8 cellular contexts compared by ENCODE assay signal in the genomic region with DNA sequence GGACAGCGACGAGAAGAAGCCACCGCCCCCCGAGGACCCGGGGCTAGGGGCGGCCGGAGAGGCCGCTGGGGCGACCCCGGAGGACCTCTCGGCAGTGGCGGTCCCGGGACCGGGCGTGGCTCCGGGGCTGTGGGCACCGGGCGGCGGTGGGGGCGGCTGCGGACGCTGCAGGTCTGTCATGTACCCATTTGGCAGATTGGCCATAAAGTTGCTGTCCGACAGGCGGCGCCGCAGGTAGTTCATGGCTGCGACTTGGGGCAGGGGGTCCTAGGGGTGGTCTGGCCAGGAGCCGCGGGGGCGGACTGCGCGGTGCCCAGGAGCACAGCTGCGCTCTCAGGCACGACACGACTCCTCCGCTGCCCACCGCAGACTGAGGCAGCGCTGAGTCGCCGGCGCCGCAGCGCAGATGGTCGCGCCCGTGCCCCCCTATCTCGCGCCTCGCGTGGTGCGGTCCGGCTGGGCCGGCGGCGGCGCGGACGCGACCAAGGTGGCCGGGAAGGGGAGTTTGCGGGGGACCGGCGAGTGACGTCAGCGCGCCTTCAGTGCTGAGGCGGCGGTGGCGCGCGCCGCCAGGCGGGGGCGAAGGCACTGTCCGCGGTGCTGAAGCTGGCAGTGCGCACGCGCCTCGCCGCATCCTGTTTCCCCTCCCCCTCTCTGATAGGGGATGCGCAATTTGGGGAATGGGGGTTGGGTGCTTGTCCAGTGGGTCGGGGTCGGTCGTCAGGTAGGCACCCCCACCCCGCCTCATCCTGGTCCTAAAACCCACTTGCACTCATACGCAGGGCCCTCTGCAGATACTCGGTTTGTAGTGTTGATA. TPM values are rescaled to one million over a fixed set of nuclear protein-coding genes. Genes with fewer than 3 reads are reported as not detected.
DNase-seq lines count a peak whose midpoint lies in the region; ATAC-seq and TF ChIP-seq lines count a peak whose summit lies in the region.

A gene (minus strand): TSS at position 372 of the 817 bp plus-strand sequence. CDS start 129 bp downstream, at position 243.

- CTCF ChIA-PET in AG04450 (lab: Charles Lee) = interaction anchor here (0.7 kb wide), 1 partner anchor 24 kb away, joined by 3 read pairs; no protein-coding TSS in a partner anchor
- CTCF ChIA-PET in IMR-90 (lab: Yijun Ruan, JAX) = interaction anchor here (0.8 kb wide), 1 partner anchor 80 kb away, joined by 3 read pairs; no protein-coding TSS in a partner anchor

- no TSS peak for BruUV-seq in IMR-90 (replicated peaks; lab: Mats Ljungman, UMichigan)

- H2BK15ac ChIP-seq in IMR-90 (ENCODE audit: low read depth, low read length) = no peak within 1 kb of the TSS

- H4K20me1 ChIP-seq in IMR-90 (ENCODE audit: insufficient read depth, low read length) = no peaks in the 10 kb centered on the region
- no peaks in the 10 kb centered on the region for H4K20me1 ChIP-seq in fibroblast of lung (ENCODE audit: control insufficient read depth, extremely low read depth, insufficient read depth, low read length)

- no peak within 1 kb of the TSS for H4K5ac ChIP-seq in IMR-90 (ENCODE audit: low read depth, low read length)

- no peak within 1 kb of the TSS for H4K91ac ChIP-seq in IMR-90 (ENCODE audit: insufficient read depth, low read depth, low read length)

- no peak within 1 kb of the TSS for H2AK5ac ChIP-seq in IMR-90 (ENCODE audit: low read depth, low read length)

- intact Hi-C loops in IMR-90 (cut with micrococcal nuclease) = no loop called here
- intact Hi-C loops in activated T-helper 1 cell treated with anti-CD3 and anti-CD28 coated beads, Interleukin-12 subunit alpha, Interleukin-12 subunit beta, Interleukin-2, Interleukin-4 antibody, amounts not matched to agents 30 ng/mL and 10 ng/mL and 1 ng/mL, durations not matched to agents 14 hours and 24 hours and 36 hours (cut with micrococcal nuclease) = loop anchor here (2.0 to 5.0 kb wide), 2 partner anchors 15 to 57 kb away; a partner anchor contains a TSS

- H2BK20ac ChIP-seq in IMR-90 (ENCODE audit: low read depth, low read length) = no peak within 1 kb of the TSS

- H3K4me1 Mint-ChIP-seq in activated T-helper 1 cell treated with anti-CD3 and anti-CD28 coated beads, Interleukin-12 subunit alpha, Interleukin-12 subunit beta, Interleukin-2, Interleukin-4 antibody, amounts not matched to agents 30 ng/mL and 10 ng/mL and 1 ng/mL, durations not matched to agents 14 hours and 24 hours and 36 hours (ENCODE audit: low read depth) = peaks cover 19% of the 10 kb centered on the region
- H3K4me1 Mint-ChIP-seq in natural killer cell treated with Interleukin-12 subunit alpha and Interleukin-12 subunit beta and Interleukin-15 and Interleukin-18, amount 100 ng/mL, for 72 hours (ENCODE audit: low read depth in 2 of 2) = peaks cover 0 to 14% of the 10 kb centered on the region in 2 donors
- peaks cover 6% of the 10 kb centered on the region for H3K4me1 Mint-ChIP-seq in stimulated activated effector memory CD8-positive, alpha-beta T cell treated with anti-CD3 and anti-CD28 coated beads, Interleukin-12 subunit alpha, Interleukin-12 subunit beta, amount 100 ng/mL, for 72 hours

- H2BK120ac ChIP-seq in IMR-90 (ENCODE audit: low read depth, low read length) = no peak within 1 kb of the TSS

- H3K9ac ChIP-seq in IMR-90 (ENCODE audit: low read depth, low read length) (no peak within 1 kb of the TSS), fibroblast of lung (ENCODE audit: insufficient read depth, low read length) (no peak within 1 kb of the TSS)

- H3K56ac ChIP-seq in IMR-90 (ENCODE audit: extremely low read depth, insufficient read depth, low read length) = no peak within 1 kb of the TSS

- H3K27ac ChIP-seq in AG04450 (ENCODE audit: low read depth, low read length) (no peak within 1 kb of the TSS), IMR-90 (ENCODE audit: insufficient read depth, low read length) (no peak within 1 kb of the TSS), fibroblast of lung (ENCODE audit: insufficient read depth, low read length) (no peak within 1 kb of the TSS)

- no peaks in the 10 kb centered on the region for H3K9me3 Mint-ChIP-seq in activated T-helper 1 cell treated with anti-CD3 and anti-CD28 coated beads, Interleukin-12 subunit alpha, Interleukin-12 subunit beta, Interleukin-2, Interleukin-4 antibody, amounts not matched to agents 30 ng/mL and 10 ng/mL and 1 ng/mL, durations not matched to agents 14 hours and 24 hours and 36 hours
- no peaks in the 10 kb centered on the region for H3K9me3 Mint-ChIP-seq in natural killer cell treated with Interleukin-12 subunit alpha and Interleukin-12 subunit beta and Interleukin-15 and Interleukin-18, amount 100 ng/mL, for 72 hours
- H3K9me3 Mint-ChIP-seq in stimulated activated effector memory CD8-positive, alpha-beta T cell treated with anti-CD3 and anti-CD28 coated beads, Interleukin-12 subunit alpha, Interleukin-12 subunit beta, amount 100 ng/mL, for 72 hours = no peaks in the 10 kb centered on the region

- H3K9me3 ChIP-seq in AG04450 (ENCODE audit: control insufficient read depth, insufficient read depth, low read length) = no peaks in the 10 kb centered on the region
- H3K9me3 ChIP-seq in IMR-90 (ENCODE audit: control insufficient read depth, insufficient read depth, low read length) = no peaks in the 10 kb centered on the region
- no peaks in the 10 kb centered on the region for H3K9me3 ChIP-seq in fibroblast of lung (ENCODE audit: control insufficient read depth, insufficient read depth, low read depth, low read length)

- WGBS in IMR-90 (ENCODE audit: extremely low coverage in 2 of 2, insufficient read length in 1 of 2), 2 experiments = 53% methylated on average over 23 of the region's 88 CpGs; no CpG with 5 or more reads in 1 of the 2 experiments

- dilution Hi-C loops in IMR-90 (cut with HindIII; ENCODE audit: low sequenced_read_pairs, unreplicated experiment) = no loop called here

- H3K27me3 ChIP-seq in AG04450 (ENCODE audit: control insufficient read depth, insufficient read depth, low read length) = no peaks in the 10 kb centered on the region
- H3K27me3 ChIP-seq in IMR-90 (ENCODE audit: control insufficient read depth, insufficient read depth, low read length) = peaks cover 7% of the 10 kb centered on the region; the same call in 1 of the 2 replicates
- peaks cover 5% of the 10 kb centered on the region for H3K27me3 ChIP-seq in fibroblast of lung (ENCODE audit: control insufficient read depth, insufficient read depth, low read length)

- H3K4me3 ChIP-seq in AG04450 (ENCODE audit: low read depth, low read length) = peak within 1 kb of the TSS; percentile 54
- H3K4me3 ChIP-seq in IMR-90 (ENCODE audit: insufficient read depth, low read depth, low read length) = peak within 1 kb of the TSS; percentile 45
- peak within 1 kb of the TSS in 2 of 4 experiments; percentile 21 to 48 for H3K4me3 ChIP-seq in fibroblast of lung (replicated peaks in 1 of 4; ENCODE audit: control extremely low read depth in 1 of 4, insufficient read depth in 1 of 4, low read depth in 3 of 4, low read length in 4 of 4)

- no peaks in the 10 kb centered on the region for H3K4me1 ChIP-seq in IMR-90 (ENCODE audit: control insufficient read depth, insufficient read depth, low read length)
- H3K4me1 ChIP-seq in fibroblast of lung (ENCODE audit: control insufficient read depth, extremely low read depth, insufficient read depth, low read length) = peaks cover 3% of the 10 kb centered on the region

- H3K4me2 ChIP-seq in IMR-90 (ENCODE audit: low read depth, low read length) = peak within 1 kb of the TSS; percentile 73; the same call in 1 of the 2 replicates
- H3K4me2 ChIP-seq in fibroblast of lung (ENCODE audit: extremely low read depth, insufficient read depth, low read length) = peak within 1 kb of the TSS; percentile 25

- no peak for TF ChIP-seq POLR2A in IMR-90 (IDR thresholded peaks at IDR 0.05; ENCODE audit: low read depth, low read length)

- in situ Hi-C loops in IMR-90 (cut with MboI; ENCODE audit: low sequenced_read_pairs) = no loop called here

- POLR2A ChIA-PET in AG04450 (lab: Yijun Ruan, JAX) = no interaction called here
- POLR2A ChIA-PET in IMR-90 (lab: Charles Lee; ENCODE audit: unreplicated experiment) = no interaction called here

- no peak for TF ChIP-seq CTCF in AG04450 (IDR thresholded peaks at IDR 0.05; ENCODE audit: low read depth, low read length)
- TF ChIP-seq CTCF in IMR-90 (conservative IDR thresholded peaks at IDR 0.05; ENCODE audit: low read depth, low read length) = no peak
- TF ChIP-seq CTCF in fibroblast of lung (conservative IDR thresholded peaks at IDR 0.05 in 1 of 2, IDR thresholded peaks at IDR 0.05 in 1 of 2; ENCODE audit: low read depth in 1 of 2, low read length in 2 of 2) = no peak

- H3K27ac Mint-ChIP-seq in activated T-helper 1 cell treated with anti-CD3 and anti-CD28 coated beads, Interleukin-12 subunit alpha, Interleukin-12 subunit beta, Interleukin-2, Interleukin-4 antibody, amounts not matched to agents 30 ng/mL and 10 ng/mL and 1 ng/mL, durations not matched to agents 14 hours and 24 hours and 36 hours = peak within 1 kb of the TSS; percentile 65
- peak within 1 kb of the TSS in 1 of 2 donors; percentile 40 for H3K27ac Mint-ChIP-seq in natural killer cell treated with Interleukin-12 subunit alpha and Interleukin-12 subunit beta and Interleukin-15 and Interleukin-18, amount 100 ng/mL, for 72 hours
- no peak within 1 kb of the TSS for H3K27ac Mint-ChIP-seq in stimulated activated effector memory CD8-positive, alpha-beta T cell treated with anti-CD3 and anti-CD28 coated beads, Interleukin-12 subunit alpha, Interleukin-12 subunit beta, amount 100 ng/mL, for 72 hours

- no peaks in the 10 kb centered on the region for H3K36me3 ChIP-seq in IMR-90 (ENCODE audit: control insufficient read depth, insufficient read depth, low read length)
- no peaks in the 10 kb centered on the region for H3K36me3 ChIP-seq in fibroblast of lung (ENCODE audit: control insufficient read depth, insufficient read depth, low read length)

- H4K8ac ChIP-seq in IMR-90 (ENCODE audit: low read depth in 2 of 2, low read length in 2 of 2) = no peak within 1 kb of the TSS

- no peak within 1 kb of the TSS for H2AK9ac ChIP-seq in IMR-90 (replicated peaks; ENCODE audit: low read depth, low read length, poor library complexity)

- no peak within 1 kb of the TSS for H3K14ac ChIP-seq in IMR-90 (replicated peaks; ENCODE audit: low read depth, low read length)

- no peak within 1 kb of the TSS for H3K4ac ChIP-seq in IMR-90 (ENCODE audit: low read depth, low read length)

- H3K9me1 ChIP-seq in IMR-90 (ENCODE audit: insufficient read depth, low read length) = no peaks in the 10 kb centered on the region

- H3K79me1 ChIP-seq in IMR-90 (ENCODE audit: low read depth in 1 of 2, low read length in 2 of 2) = no peaks in the 10 kb centered on the region

- H3K79me2 ChIP-seq in fibroblast of lung (ENCODE audit: control insufficient read depth, insufficient read depth, low read length) = no peaks in the 10 kb centered on the region

- no peak within 1 kb of the TSS for H3K23ac ChIP-seq in IMR-90 (ENCODE audit: low read depth, low read length)

- no peak for TF ChIP-seq RAD21 in IMR-90 (IDR thresholded peaks at IDR 0.05; ENCODE audit: low read length)

- ATAC-seq in GM19324 (IDR thresholded peaks at IDR 0.05; ENCODE audit: low FRiP score, unreplicated experiment) (peak; percentile 66), IMR-90 (ENCODE audit: low read depth) (peak; percentile 91)
- ATAC-seq in natural killer cell treated with Interleukin-12 subunit alpha and Interleukin-12 subunit beta and Interleukin-15 and Interleukin-18, amount 100 ng/mL, for 72 hours = peak; percentile 93 to 96
- ATAC-seq in stimulated activated effector memory CD8-positive, alpha-beta T cell treated with anti-CD3 and anti-CD28 coated beads, Interleukin-12 subunit alpha, Interleukin-12 subunit beta, amount 100 ng/mL, for 72 hours = peak; percentile 87

- no peak within 1 kb of the TSS for H2BK5ac ChIP-seq in IMR-90 (ENCODE audit: low read depth, low read length, poor library complexity, severe bottlenecking)

- H3K27me3 Mint-ChIP-seq in activated T-helper 1 cell treated with anti-CD3 and anti-CD28 coated beads, Interleukin-12 subunit alpha, Interleukin-12 subunit beta, Interleukin-2, Interleukin-4 antibody, amounts not matched to agents 30 ng/mL and 10 ng/mL and 1 ng/mL, durations not matched to agents 14 hours and 24 hours and 36 hours (ENCODE audit: insufficient read depth) = peaks cover 33% of the 10 kb centered on the region
- peaks cover 37 to 50% of the 10 kb centered on the region in 2 donors for H3K27me3 Mint-ChIP-seq in natural killer cell treated with Interleukin-12 subunit alpha and Interleukin-12 subunit beta and Interleukin-15 and Interleukin-18, amount 100 ng/mL, for 72 hours

- peak within 1 kb of the TSS; percentile 77 for H2AFZ ChIP-seq in IMR-90 (replicated peaks; ENCODE audit: low read length, poor library complexity)
- H2AFZ ChIP-seq in fibroblast of lung (ENCODE audit: low read length) = no peak within 1 kb of the TSS

- DNase-seq in AG04450 (ENCODE audit: low read depth, low spot score) (peak; percentile 42), IMR-90 (peak; percentile 74), fibroblast of lung (ENCODE audit: low read depth in 2 of 2) (peak; percentile 74 to 79)
- DNase-seq in activated T-helper 1 cell treated with anti-CD3 and anti-CD28 coated beads, Interleukin-12 subunit alpha, Interleukin-12 subunit beta, Interleukin-2, Interleukin-4 antibody, amounts not matched to agents 30 ng/mL and 10 ng/mL and 1 ng/mL, durations not matched to agents 14 hours and 24 hours and 36 hours (ENCODE audit: low spot score) = peak; percentile 75
- DNase-seq in natural killer cell treated with Interleukin-12 subunit alpha and Interleukin-12 subunit beta and Interleukin-15 and Interleukin-18, amount 100 ng/mL, for 72 hours (ENCODE audit: low spot score) = peak; percentile 85
- DNase-seq in stimulated activated effector memory CD8-positive, alpha-beta T cell treated with anti-CD3 and anti-CD28 coated beads, Interleukin-12 subunit alpha, Interleukin-12 subunit beta, amount 100 ng/mL, for 72 hours (ENCODE audit: low spot score in 2 of 2) = peak; percentile 71 to 87

- peaks cover 4% of the 10 kb centered on the region for H3K36me3 Mint-ChIP-seq in activated T-helper 1 cell treated with anti-CD3 and anti-CD28 coated beads, Interleukin-12 subunit alpha, Interleukin-12 subunit beta, Interleukin-2, Interleukin-4 antibody, amounts not matched to agents 30 ng/mL and 10 ng/mL and 1 ng/mL, durations not matched to agents 14 hours and 24 hours and 36 hours (ENCODE audit: low read depth)
- no peaks in the 10 kb centered on the region for H3K36me3 Mint-ChIP-seq in natural killer cell treated with Interleukin-12 subunit alpha and Interleukin-12 subunit beta and Interleukin-15 and Interleukin-18, amount 100 ng/mL, for 72 hours
- peaks cover 6% of the 10 kb centered on the region for H3K36me3 Mint-ChIP-seq in stimulated activated effector memory CD8-positive, alpha-beta T cell treated with anti-CD3 and anti-CD28 coated beads, Interleukin-12 subunit alpha, Interleukin-12 subunit beta, amount 100 ng/mL, for 72 hours

- H3K4me3 Mint-ChIP-seq in activated T-helper 1 cell treated with anti-CD3 and anti-CD28 coated beads, Interleukin-12 subunit alpha, Interleukin-12 subunit beta, Interleukin-2, Interleukin-4 antibody, amounts not matched to agents 30 ng/mL and 10 ng/mL and 1 ng/mL, durations not matched to agents 14 hours and 24 hours and 36 hours = peak within 1 kb of the TSS; percentile 64
- peak within 1 kb of the TSS; percentile 57 for H3K4me3 Mint-ChIP-seq in natural killer cell treated with Interleukin-12 subunit alpha and Interleukin-12 subunit beta and Interleukin-15 and Interleukin-18, amount 100 ng/mL, for 72 hours
- peak within 1 kb of the TSS; percentile 56 for H3K4me3 Mint-ChIP-seq in stimulated activated effector memory CD8-positive, alpha-beta T cell treated with anti-CD3 and anti-CD28 coated beads, Interleukin-12 subunit alpha, Interleukin-12 subunit beta, amount 100 ng/mL, for 72 hours

- H3K18ac ChIP-seq in IMR-90 (ENCODE audit: low read depth, low read length) = no peak within 1 kb of the TSS

RNA-seq across cellular contexts. Expression of the gene that starts here (rescaled TPM):
- polyA plus RNA-seq in AG04450 (2011; rRNA removed) = 0.24 and 0.37 TPM in 2 replicates
- 0.51 and 1.2 TPM in 2 replicates for polyA minus RNA-seq in AG04450 (2011; rRNA and poly(A)+ RNA removed)
- total RNA-seq in IMR-90 (2012; rRNA removed) = under 0.01 TPM in 2 replicates
- 0.56 and 0.63 TPM in 2 replicates for polyA plus RNA-seq in IMR-90 (2012; rRNA removed)
- polyA plus RNA-seq in IMR-90 (2012; cell fraction: cytosol; rRNA removed) = 0.39 and 0.44 TPM in 2 replicates
- polyA plus RNA-seq in IMR-90 (2012; cell fraction: nucleus; rRNA removed; ENCODE audit: low replicate concordance) = 0.33 and 0.71 TPM in 2 replicates
- 2.2 TPM for polyA plus RNA-seq in PFSK-1 (2012; ENCODE audit: insufficient read length, low read depth)
- 0.21 and 0.22 TPM in 2 replicates for total RNA-seq in activated T-helper 1 cell treated with anti-CD3 and anti-CD28 coated beads, Interleukin-12 subunit alpha, Interleukin-12 subunit beta, Interleukin-2, Interleukin-4 antibody, amounts not matched to agents 30 ng/mL and 10 ng/mL and 1 ng/mL, durations not matched to agents 14 hours and 24 hours and 36 hours
- total RNA-seq in fibroblast of lung = under 0.01 and 0.17 TPM in 2 replicates
- polyA plus RNA-seq in fibroblast of lung = 0.56 and 1.4 TPM in 2 replicates
- 1.0 and 1.9 TPM in 2 replicates for polyA plus RNA-seq in fibroblast of lung (2012)
- polyA minus RNA-seq in fibroblast of lung (ENCODE audit: low replicate concordance) = 2.2 and 11.2 TPM in 2 replicates
- total RNA-seq in natural killer cell treated with Interleukin-12 subunit alpha and Interleukin-12 subunit beta and Interleukin-15 and Interleukin-18, amount 100 ng/mL, for 72 hours = under 1 TPM; 0.29 to 0.92 TPM

Comparison
In these comparisons a context has a peak if more than half of its experiments do, and no peak if none do; other contexts are left out.
1. Peak in DNase-seq, ATAC-seq, H3K4me3 ChIP-seq and H3K4me2 ChIP-seq in IMR-90; RNA of the gene not detected or under 1 TPM.
2. Peak in DNase-seq in activated T-helper 1 cell treated with anti-CD3 and anti-CD28 coated beads, Interleukin-12 subunit alpha, Interleukin-12 subunit beta, Interleukin-2, Interleukin-4 antibody, amounts not matched to agents 30 ng/mL and 10 ng/mL and 1 ng/mL, durations not matched to agents 14 hours and 24 hours and 36 hours; RNA of the gene not detected or under 1 TPM.
3. Peak in DNase-seq and ATAC-seq in natural killer cell treated with Interleukin-12 subunit alpha and Interleukin-12 subunit beta and Interleukin-15 and Interleukin-18, amount 100 ng/mL, for 72 hours; RNA of the gene not detected or under 1 TPM.